9 cellular contexts compared by ENCODE assay signal in the genomic region with DNA sequence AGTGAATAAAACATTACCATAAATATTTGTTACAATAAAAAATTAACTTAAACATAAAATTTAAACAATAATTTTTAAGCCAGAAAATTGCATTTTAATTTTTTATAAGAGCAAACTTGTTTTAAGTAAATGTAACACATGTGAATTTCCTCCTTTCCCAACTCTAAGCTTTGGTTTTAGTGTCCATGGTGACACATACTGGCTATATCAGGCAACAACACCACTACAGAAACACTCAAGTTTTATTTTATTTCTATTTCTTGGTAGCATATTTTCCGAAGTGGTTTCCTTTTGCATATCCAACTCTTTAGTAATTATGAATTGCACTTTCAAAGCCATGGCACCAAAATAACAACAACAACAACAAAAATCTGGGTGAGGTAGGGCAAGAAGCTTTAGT. TPM values are rescaled to one million over a fixed set of nuclear protein-coding genes. Genes with fewer than 3 reads are reported as not detected.
A peak's percentile ranks its signal among the peaks of the same experiment; 100 is the strongest.
DNase-seq lines count a peak whose midpoint lies in the region; ATAC-seq lines count a peak whose summit lies in the region.
"Had no signal": no experiment of that assay in that cellular context is flagged by ENCODE, and none has a peak within 500 bp of the region (broad histone marks: within the 10 kb centered on the region; RNA-seq: fewer than 3 reads in every experiment).

No MANE protein-coding gene starts in this region.

- H4K91ac ChIP-seq in mesenchymal stem cell (ENCODE audit: low read length), result no peak overlapping the region

- no peak overlapping the region for H2BK12ac ChIP-seq in mesenchymal stem cell (ENCODE audit: low read length in 2 of 2)

- H3K4me1 ChIP-seq in mesenchymal stem cell (ENCODE audit: control insufficient read depth, insufficient read depth, low read depth, low read length), result peaks cover 19% of the 10 kb centered on the region

- no peaks in the 10 kb centered on the region for H3K79me1 ChIP-seq in mesenchymal stem cell (replicated peaks; ENCODE audit: low read length, poor library complexity, severe bottlenecking)

- H2AFZ ChIP-seq in mesenchymal stem cell (ENCODE audit: low read depth, low read length), result no peak overlapping the region

- H3K36me3 Mint-ChIP-seq in activated naive CD8-positive, alpha-beta T cell treated with anti-CD3 and anti-CD28 coated beads, Interleukin-2, amount 10 ng/mL, durations not matched to agents 7 days and 5 days, result peaks cover 23% of the 10 kb centered on the region
- H3K36me3 Mint-ChIP-seq: memory B cell had no signal

- peaks cover 47% of the 10 kb centered on the region for H3K4me1 Mint-ChIP-seq in activated naive CD8-positive, alpha-beta T cell treated with anti-CD3 and anti-CD28 coated beads, Interleukin-2, amount 10 ng/mL, durations not matched to agents 7 days and 5 days

- H3K9me3 ChIP-seq in mesenchymal stem cell (ENCODE audit: control insufficient read depth, low read length), result peaks cover 4% of the 10 kb centered on the region

- no peak overlapping the region for H3K18ac ChIP-seq in mesenchymal stem cell (ENCODE audit: low read depth in 1 of 2, low read length in 2 of 2)

- H3K27me3 ChIP-seq in mesenchymal stem cell (ENCODE audit: control insufficient read depth in 1 of 2, insufficient read depth in 1 of 2, low read length in 2 of 2), result peaks cover 30 to 51% of the 10 kb centered on the region in 2 experiments

- peak overlapping the region; percentile 96 for H3K4me3 Mint-ChIP-seq in activated naive CD8-positive, alpha-beta T cell treated with anti-CD3 and anti-CD28 coated beads, Interleukin-2, amount 10 ng/mL, durations not matched to agents 7 days and 5 days
- H3K4me3 Mint-ChIP-seq: memory B cell had no signal

- no CpG with 5 or more reads among the region's 1 CpG for WGBS in mesenchymal stem cell

- no peak overlapping the region for H3K4me2 ChIP-seq in mesenchymal stem cell (ENCODE audit: low read length, poor library complexity, severe bottlenecking)

- H3K4ac ChIP-seq in mesenchymal stem cell (ENCODE audit: low read depth in 1 of 2, low read length in 2 of 2), result no peak overlapping the region

- no peak overlapping the region for H2BK5ac ChIP-seq in mesenchymal stem cell (ENCODE audit: low read depth, low read length, poor library complexity, severe bottlenecking)

- no peak overlapping the region for H2BK15ac ChIP-seq in mesenchymal stem cell (ENCODE audit: low read depth, poor library complexity, severe bottlenecking)

- POLR2A ChIA-PET in activated naive CD8-positive, alpha-beta T cell treated with anti-CD3 and anti-CD28 coated beads, Interleukin-2, amount 10 ng/mL, durations not matched to agents 7 days and 5 days (lab: Charles Lee), result interaction anchor here (0.6 to 2.7 kb wide), 8 partner anchors 25 to 138 kb away, joined by 3 to 11 read pairs (median 6); no protein-coding TSS in a partner anchor

- no peak overlapping the region for H2BK120ac ChIP-seq in mesenchymal stem cell (ENCODE audit: low read depth, low read length)

- no peak overlapping the region for H3K14ac ChIP-seq in mesenchymal stem cell (ENCODE audit: low read length in 2 of 2)

- no peak overlapping the region for H3K27ac ChIP-seq in mesenchymal stem cell (ENCODE audit: low read length, poor library complexity, severe bottlenecking)

- peak overlapping the region; percentile 91 for H3K27ac Mint-ChIP-seq in activated naive CD8-positive, alpha-beta T cell treated with anti-CD3 and anti-CD28 coated beads, Interleukin-2, amount 10 ng/mL, durations not matched to agents 7 days and 5 days
- H3K27ac Mint-ChIP-seq: memory B cell had no signal

- H3K4me3 ChIP-seq in mesenchymal stem cell (ENCODE audit: insufficient read depth in 1 of 2, low read depth in 1 of 2, low read length in 2 of 2), result no peak overlapping the region

- H3K36me3 ChIP-seq in mesenchymal stem cell (ENCODE audit: control insufficient read depth in 1 of 2, insufficient read depth in 2 of 2, low read depth in 1 of 2, low read length in 2 of 2), result no peaks in the 10 kb centered on the region

- no peak overlapping the region for H3K9ac ChIP-seq in mesenchymal stem cell (ENCODE audit: low read length)

- peaks cover 2% of the 10 kb centered on the region for H3K27me3 Mint-ChIP-seq in activated naive CD8-positive, alpha-beta T cell treated with anti-CD3 and anti-CD28 coated beads, Interleukin-2, amount 10 ng/mL, durations not matched to agents 7 days and 5 days

- no peak overlapping the region for H2AK5ac ChIP-seq in mesenchymal stem cell (ENCODE audit: low read length, severe bottlenecking)

- no peak for ATAC-seq in activated naive CD8-positive, alpha-beta T cell treated with anti-CD3 and anti-CD28 coated beads, Interleukin-2, amount 10 ng/mL, durations not matched to agents 7 days and 5 days (ENCODE audit: low read depth)
- no peak for ATAC-seq in HG02884 (IDR thresholded peaks at IDR 0.05; ENCODE audit: unreplicated experiment)

- no peaks in the 10 kb centered on the region for H3K9me3 Mint-ChIP-seq in activated naive CD8-positive, alpha-beta T cell treated with anti-CD3 and anti-CD28 coated beads, Interleukin-2, amount 10 ng/mL, durations not matched to agents 7 days and 5 days

- H4K8ac ChIP-seq in mesenchymal stem cell (ENCODE audit: low read length), result no peak overlapping the region

- no peak overlapping the region for H3K23ac ChIP-seq in mesenchymal stem cell (ENCODE audit: low read length in 2 of 2)

- DNase-seq in DMS 273 treated with DMSO at 0.1 percent for 48 hours (lab: John Stamatoyannopoulos, UW), result peak; percentile 0
- peak; percentile 12 for DNase-seq in HuH-7 (ENCODE audit: low spot score)
- no peak for DNase-seq in activated naive CD8-positive, alpha-beta T cell treated with anti-CD3 and anti-CD28 coated beads, Interleukin-2, amount 10 ng/mL, durations not matched to agents 7 days and 5 days
- DNase-seq in mesenchymal stem cell, result peak; percentile 12
- DNase-seq in COLO668 (lab: John Stamatoyannopoulos, UW; ENCODE audit: unreplicated experiment), result no peak
- no peak for DNase-seq in NOMO-1 (lab: John Stamatoyannopoulos, UW; ENCODE audit: unreplicated experiment in 2 of 2)
- no peak for DNase-seq in HCEC 1CT

RNA-seq across cellular contexts. Expression of a gene that starts 2.2 kb away (rescaled TPM):
- total RNA-seq in activated naive CD8-positive, alpha-beta T cell treated with anti-CD3 and anti-CD28 coated beads, Interleukin-2, amount 10 ng/mL, durations not matched to agents 7 days and 5 days, result 100 to 1,000 TPM; 147 to 161 TPM
- 0.11 TPM for polyA plus RNA-seq in mesenchymal stem cell (2013, experiment 1 of 2)
- polyA plus RNA-seq in mesenchymal stem cell (2013, experiment 2 of 2), result 0.05 TPM

Comparison
In these comparisons a context has a peak if more than half of its experiments do, and no peak if none do; other contexts are left out.
1. DNase-seq: peak in DMS 273 treated with DMSO at 0.1 percent for 48 hours (single experiment), HuH-7 (single experiment) and mesenchymal stem cell (single experiment); none in activated naive CD8-positive, alpha-beta T cell treated with anti-CD3 and anti-CD28 coated beads, Interleukin-2, amount 10 ng/mL, durations not matched to agents 7 days and 5 days (single experiment), COLO668 (single experiment), NOMO-1 (0 of 2) and HCEC 1CT (single experiment).